In the genomic region with DNA sequence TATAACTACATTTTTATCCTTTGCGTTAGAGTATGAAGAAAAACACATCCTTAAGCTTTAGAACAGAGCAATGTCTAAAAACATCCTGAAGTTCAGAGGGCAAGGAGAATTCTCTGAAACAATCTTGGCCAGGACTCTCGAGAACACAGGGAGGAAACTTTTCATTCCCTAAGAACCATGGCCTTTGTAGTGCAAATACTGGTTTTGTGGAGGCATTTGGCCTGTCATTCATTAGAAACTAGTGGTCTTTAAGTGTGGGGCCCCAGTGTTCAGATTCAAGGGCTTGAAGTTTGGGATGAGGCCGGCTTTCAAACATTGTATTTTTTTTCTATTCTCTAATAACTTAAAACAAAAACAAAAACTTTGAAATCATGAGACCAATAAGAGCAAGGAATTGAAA, we compare ENCODE assay signal across 21 cellular contexts.
DNase-seq lines count a peak whose midpoint lies in the region; ATAC-seq and TF ChIP-seq lines count a peak whose summit lies in the region.
"Had no signal": no experiment of that assay in that cellular context is flagged by ENCODE, and none has a peak within 500 bp of the region (broad histone marks: within the 10 kb centered on the region; RNA-seq: fewer than 3 reads in every experiment).

No MANE protein-coding gene starts in this region.

- no peak for DNase-seq in left ventricle myocardium inferior
- DNase-seq in right atrium auricular region (ENCODE audit: low spot score), result no peak
- no peak for DNase-seq in endodermal cell
- no peak for DNase-seq in neural progenitor cell (ENCODE audit: low spot score)
- no peak for DNase-seq in type B pancreatic cell (ENCODE audit: extremely low spot score, unreplicated experiment)
- no peak for DNase-seq in DMS53 (lab: John Stamatoyannopoulos, UW)
- DNase-seq in AG20443 (ENCODE audit: low spot score), result no peak
- DNase-seq: 8988T; CD4-positive, CD25-positive, alpha-beta regulatory T cell; COR-L47; DMS 273 treated with DMSO at 0.1 percent for 48 hours; NCI-H1417; NCI-H1930; NCI-H226; NCI-H524 treated with DMSO at 0.1 percent for 48 hours; PC-9 had no signal

- H3K9me3 ChIP-seq in left ventricle myocardium inferior (replicated peaks) (no peaks in the 10 kb centered on the region), right atrium auricular region (no peaks in the 10 kb centered on the region), endodermal cell (ENCODE audit: control insufficient read depth, low read length) (no peaks in the 10 kb centered on the region), neural progenitor cell (ENCODE audit: low read depth) (no peaks in the 10 kb centered on the region)
- H3K9me3 ChIP-seq: HAP-1 had no signal

- no peaks in the 10 kb centered on the region for H3K4me1 ChIP-seq in left ventricle myocardium inferior
- no peaks in the 10 kb centered on the region for H3K4me1 ChIP-seq in right atrium auricular region
- no peaks in the 10 kb centered on the region for H3K4me1 ChIP-seq in endodermal cell (ENCODE audit: control insufficient read depth, insufficient read depth, low read length)
- peaks cover 19% of the 10 kb centered on the region for H3K4me1 ChIP-seq in neural progenitor cell

- no peak for ATAC-seq in activated T-helper 17 cell treated with anti-CD3 and anti-CD28 coated beads, Interleukin-2, amount 50 U/mL, for 72 hours (replicated peaks)

- intact Hi-C loops in left ventricle myocardium inferior (cut with micrococcal nuclease), result no loop called here

- H4K20me1 ChIP-seq in neural progenitor cell (ENCODE audit: low read depth), result no peaks in the 10 kb centered on the region

- H3K27me3 Mint-ChIP-seq in endodermal cell (ENCODE audit: insufficient read depth), result peaks cover 26% of the 10 kb centered on the region
- H3K27me3 Mint-ChIP-seq in neural progenitor cell (ENCODE audit: insufficient read depth, low read depth), result peaks cover 2% of the 10 kb centered on the region
- H3K27me3 Mint-ChIP-seq in type B pancreatic cell, result peaks cover 7% of the 10 kb centered on the region
- peaks cover 12% of the 10 kb centered on the region for H3K27me3 Mint-ChIP-seq in activated T-helper 17 cell treated with anti-CD3 and anti-CD28 coated beads, Interleukin-2, amount 50 U/mL, for 72 hours
- H3K27me3 Mint-ChIP-seq: CD4-positive, CD25-positive, alpha-beta regulatory T cell had no signal

- H2AFZ ChIP-seq in neural progenitor cell (replicated peaks), result no peak overlapping the region
- H2AFZ ChIP-seq: PC-9 had no signal

- no peak overlapping the region for H3K9ac ChIP-seq in endodermal cell (ENCODE audit: extremely low read depth, low read length, poor library complexity, severe bottlenecking)
- H3K9ac ChIP-seq in neural progenitor cell, result no peak overlapping the region
- H3K9ac ChIP-seq: KMS-11 had no signal

- no peaks in the 10 kb centered on the region for H3K9me3 Mint-ChIP-seq in endodermal cell
- no peaks in the 10 kb centered on the region for H3K9me3 Mint-ChIP-seq in neural progenitor cell
- peaks cover 5% of the 10 kb centered on the region for H3K9me3 Mint-ChIP-seq in type B pancreatic cell
- H3K9me3 Mint-ChIP-seq in activated T-helper 17 cell treated with anti-CD3 and anti-CD28 coated beads, Interleukin-2, amount 50 U/mL, for 72 hours, result no peaks in the 10 kb centered on the region

- H3K79me2 ChIP-seq in neural progenitor cell (ENCODE audit: low read depth), result no peaks in the 10 kb centered on the region

- no peak overlapping the region for H3K4me2 ChIP-seq in neural progenitor cell
- H3K4me2 ChIP-seq: KMS-11, PC-9 had no signal

- TF ChIP-seq CTCF in left ventricle myocardium inferior (IDR thresholded peaks at IDR 0.05; ENCODE audit: borderline replicate concordance) (no peak), right atrium auricular region (IDR thresholded peaks at IDR 0.05) (no peak), endodermal cell (conservative IDR thresholded peaks at IDR 0.05) (no peak), neural progenitor cell (IDR thresholded peaks at IDR 0.05) (no peak), type B pancreatic cell (conservative IDR thresholded peaks at IDR 0.05) (no peak)

- H3K27ac Mint-ChIP-seq in endodermal cell, result no peak overlapping the region
- H3K27ac Mint-ChIP-seq in neural progenitor cell, result peak overlapping the region; percentile 96
- H3K27ac Mint-ChIP-seq in type B pancreatic cell, result no peak overlapping the region
- H3K27ac Mint-ChIP-seq in activated T-helper 17 cell treated with anti-CD3 and anti-CD28 coated beads, Interleukin-2, amount 50 U/mL, for 72 hours, result no peak overlapping the region
- H3K27ac Mint-ChIP-seq: B cell; CD4-positive, CD25-positive, alpha-beta regulatory T cell had no signal

- H3K36me3 ChIP-seq in left ventricle myocardium inferior, result no peaks in the 10 kb centered on the region
- no peaks in the 10 kb centered on the region for H3K36me3 ChIP-seq in right atrium auricular region
- H3K36me3 ChIP-seq in endodermal cell (ENCODE audit: control insufficient read depth, insufficient read depth, low read length), result no peaks in the 10 kb centered on the region
- H3K36me3 ChIP-seq in neural progenitor cell, result no peaks in the 10 kb centered on the region
- H3K36me3 ChIP-seq: HAP-1 had no signal

- no peaks in the 10 kb centered on the region for H3F3A ChIP-seq in neural progenitor cell (ENCODE audit: low read depth)

- H3K4me3 Mint-ChIP-seq in endodermal cell (no peak overlapping the region), neural progenitor cell (no peak overlapping the region), type B pancreatic cell (no peak overlapping the region)
- no peak overlapping the region for H3K4me3 Mint-ChIP-seq in activated T-helper 17 cell treated with anti-CD3 and anti-CD28 coated beads, Interleukin-2, amount 50 U/mL, for 72 hours
- H3K4me3 Mint-ChIP-seq: B cell; CD4-positive, CD25-positive, alpha-beta regulatory T cell had no signal

- peaks cover 19% of the 10 kb centered on the region for H3K27me3 ChIP-seq in left ventricle myocardium inferior (ENCODE audit: low read depth)
- H3K27me3 ChIP-seq in right atrium auricular region, result no peaks in the 10 kb centered on the region
- peaks cover 8% of the 10 kb centered on the region for H3K27me3 ChIP-seq in endodermal cell (ENCODE audit: control insufficient read depth, insufficient read depth, low read length, poor library complexity, severe bottlenecking)
- H3K27me3 ChIP-seq in neural progenitor cell, result no peaks in the 10 kb centered on the region

- WGBS in endodermal cell (ENCODE audit: insufficient coverage in 1 of 2, insufficient read length in 1 of 2), 2 experiments, result 50 to 54% methylated on average over 2 to 3 of the region's 3 CpGs

- H3K36me3 Mint-ChIP-seq in endodermal cell (ENCODE audit: low read depth), result no peaks in the 10 kb centered on the region
- no peaks in the 10 kb centered on the region for H3K36me3 Mint-ChIP-seq in neural progenitor cell
- no peaks in the 10 kb centered on the region for H3K36me3 Mint-ChIP-seq in type B pancreatic cell
- no peaks in the 10 kb centered on the region for H3K36me3 Mint-ChIP-seq in activated T-helper 17 cell treated with anti-CD3 and anti-CD28 coated beads, Interleukin-2, amount 50 U/mL, for 72 hours (ENCODE audit: low read depth)
- H3K36me3 Mint-ChIP-seq: CD4-positive, CD25-positive, alpha-beta regulatory T cell had no signal

- H3K27ac ChIP-seq in left ventricle myocardium inferior (replicated peaks) (peak overlapping the region; percentile 49), right atrium auricular region (no peak overlapping the region), endodermal cell (ENCODE audit: low read depth, low read length) (peak overlapping the region; percentile 55), neural progenitor cell (no peak overlapping the region)
- H3K27ac ChIP-seq: KMS-11, PC-9, RWPE1 had no signal

- H3K4me3 ChIP-seq in left ventricle myocardium inferior, result no peak overlapping the region
- H3K4me3 ChIP-seq in right atrium auricular region, result no peak overlapping the region
- H3K4me3 ChIP-seq in endodermal cell (ENCODE audit: low read length), result no peak overlapping the region
- no peak overlapping the region for H3K4me3 ChIP-seq in neural progenitor cell
- H3K4me3 ChIP-seq: HAP-1, PC-9 had no signal

- H3K4me1 Mint-ChIP-seq in endodermal cell (peaks cover 10% of the 10 kb centered on the region), neural progenitor cell (peaks cover 45% of the 10 kb centered on the region), type B pancreatic cell (ENCODE audit: unreplicated experiment) (peaks cover 39% of the 10 kb centered on the region)
- no peaks in the 10 kb centered on the region for H3K4me1 Mint-ChIP-seq in activated T-helper 17 cell treated with anti-CD3 and anti-CD28 coated beads, Interleukin-2, amount 50 U/mL, for 72 hours
- H3K4me1 Mint-ChIP-seq: B cell; CD4-positive, CD25-positive, alpha-beta regulatory T cell had no signal

Comparison
In these comparisons a context has a peak if more than half of its experiments do, and no peak if none do; other contexts are left out.
1. H3K27ac ChIP-seq: peak in left ventricle myocardium inferior (single experiment) and endodermal cell (single experiment); none in right atrium auricular region (0 of 2) and neural progenitor cell (single experiment).